ENCODE assay signal across 8 cellular contexts in genomic region chr1:30492451-30492850, GRCh38.
"Had no signal": no experiment of that assay in that cellular context is flagged by ENCODE, and none has a peak within 500 bp of the region (broad histone marks: within the 10 kb centered on the region; RNA-seq: fewer than 3 reads in every experiment).

No MANE protein-coding gene starts in this region.

- ATAC-seq: HCT116, HepG2 had no signal

- H3K4me1 ChIP-seq: HAP-1 had no signal

- H3K36me3 ChIP-seq: HAP-1 had no signal

- H2AFZ ChIP-seq: GM23248 had no signal

- H3K9me3 ChIP-seq: HAP-1 had no signal

- H3K9ac ChIP-seq: GM23248 had no signal

- H3K27ac ChIP-seq: GM23248, HL-60 had no signal

- H3K4me3 ChIP-seq: GM23248, HAP-1 had no signal

- DNase-seq: GM23248, GOT3, H7, HFFc6 had no signal
